In genomic region chr4:26859762-26860156, GRCh38 we compare ENCODE assay signal across 8 cellular contexts. TPM values are rescaled to one million over a fixed set of nuclear protein-coding genes. Genes with fewer than 3 reads are reported as not detected.
DNase-seq lines count a peak whose midpoint lies in the region; ATAC-seq and TF ChIP-seq lines count a peak whose summit lies in the region.

No MANE protein-coding gene starts in this region.

- TF ChIP-seq POLR2A in NB4 (IDR thresholded peaks at IDR 0.05; ENCODE audit: extremely low read depth, insufficient read length), result no peak

- no peaks in the 10 kb centered on the region for H3K9me2 ChIP-seq in neural cell (ENCODE audit: insufficient read depth, low read length)

- CTCF ChIA-PET in CD4-positive, alpha-beta T cell (lab: Charles Lee), result interaction anchor here (1.0 to 3.3 kb wide), 6 partner anchors 14 to 276 kb away, joined by 3 to 18 read pairs (median 5); partner anchors contain the start of gene TBC1D19

- intact Hi-C loops in CD4-positive, alpha-beta T cell (cut with DNase I, micrococcal nuclease), result loop anchor here (1.0 to 10.0 kb wide), 11 partner anchors 27 to 1547 kb away; partner anchors contain the start of genes TBC1D19 (in 2 of the 2), RBPJ (in 1 of the 2), SMIM20 (in 1 of the 2) and ZCCHC4 (in 1 of the 2)
- intact Hi-C loops in dendritic cell treated with granulocyte-macrophage colony-stimulating factor and Interleukin-4, amounts not matched to agents 40 ng/mL and 50 ng/mL, for 4 days (cut with micrococcal nuclease), result loop anchor here (5.0 to 10.0 kb wide), 4 partner anchors 43 to 148 kb away; no protein-coding TSS in a partner anchor

- peak overlapping the region; percentile 56 for H2AFZ ChIP-seq in neural cell (ENCODE audit: low read depth, low read length)

- H3K4me1 Mint-ChIP-seq in CD4-positive, alpha-beta T cell (ENCODE audit: low read depth), result peaks cover 57% of the 10 kb centered on the region
- peaks cover 50% of the 10 kb centered on the region for H3K4me1 Mint-ChIP-seq in dendritic cell treated with granulocyte-macrophage colony-stimulating factor and Interleukin-4, amounts not matched to agents 40 ng/mL and 50 ng/mL, for 4 days (ENCODE audit: low read depth)

- H3K27ac Mint-ChIP-seq in CD4-positive, alpha-beta T cell, result peak overlapping the region; percentile 95
- peak overlapping the region; percentile 94 for H3K27ac Mint-ChIP-seq in dendritic cell treated with granulocyte-macrophage colony-stimulating factor and Interleukin-4, amounts not matched to agents 40 ng/mL and 50 ng/mL, for 4 days

- no peak for ATAC-seq in CD4-positive, alpha-beta T cell (ENCODE audit: poor library complexity)
- ATAC-seq in HG03135 (IDR thresholded peaks at IDR 0.05; ENCODE audit: unreplicated experiment), result no peak

- H3K4me2 ChIP-seq in neural cell (ENCODE audit: low read length), result peak overlapping the region; percentile 92

- peak overlapping the region; percentile 95 for H3K27ac ChIP-seq in CD4-positive, alpha-beta T cell (ENCODE audit: low read depth, low read length)
- peak overlapping the region; percentile 59 for H3K27ac ChIP-seq in neural cell (ENCODE audit: low read length)

- TF ChIP-seq CTCF in CD4-positive, alpha-beta T cell (IDR thresholded peaks at IDR 0.05), result no peak
- TF ChIP-seq CTCF in NB4 (IDR thresholded peaks at IDR 0.05; ENCODE audit: low read depth, low read length) (no peak), neural cell (IDR thresholded peaks at IDR 0.05; ENCODE audit: poor library complexity, severe bottlenecking) (no peak)

- no peaks in the 10 kb centered on the region for H3K36me3 ChIP-seq in neural cell (ENCODE audit: insufficient read depth, low read length)

- no peaks in the 10 kb centered on the region for H3K27me3 Mint-ChIP-seq in CD4-positive, alpha-beta T cell
- H3K27me3 Mint-ChIP-seq in dendritic cell treated with granulocyte-macrophage colony-stimulating factor and Interleukin-4, amounts not matched to agents 40 ng/mL and 50 ng/mL, for 4 days, result no peaks in the 10 kb centered on the region

- no peaks in the 10 kb centered on the region for H3K9me3 ChIP-seq in CD4-positive, alpha-beta T cell (ENCODE audit: control insufficient read depth, low read length)
- no peaks in the 10 kb centered on the region for H3K9me3 ChIP-seq in neural cell (ENCODE audit: low read length)

- H3K4me3 ChIP-seq in NB4 (ENCODE audit: low read depth, low read length) (peak overlapping the region; percentile 74), neural cell (ENCODE audit: low read length) (peak overlapping the region; percentile 75)

- peak overlapping the region; percentile 99 for H3K4me3 Mint-ChIP-seq in CD4-positive, alpha-beta T cell
- peak overlapping the region; percentile 86 for H3K4me3 Mint-ChIP-seq in dendritic cell treated with granulocyte-macrophage colony-stimulating factor and Interleukin-4, amounts not matched to agents 40 ng/mL and 50 ng/mL, for 4 days

- H3K9me3 Mint-ChIP-seq in CD4-positive, alpha-beta T cell, result no peaks in the 10 kb centered on the region
- H3K9me3 Mint-ChIP-seq in dendritic cell treated with granulocyte-macrophage colony-stimulating factor and Interleukin-4, amounts not matched to agents 40 ng/mL and 50 ng/mL, for 4 days, result no peaks in the 10 kb centered on the region

- H3K36me3 Mint-ChIP-seq in CD4-positive, alpha-beta T cell (ENCODE audit: low read depth), result peaks cover 22% of the 10 kb centered on the region
- peaks cover 29% of the 10 kb centered on the region for H3K36me3 Mint-ChIP-seq in dendritic cell treated with granulocyte-macrophage colony-stimulating factor and Interleukin-4, amounts not matched to agents 40 ng/mL and 50 ng/mL, for 4 days (ENCODE audit: low read depth)

- peaks cover 23% of the 10 kb centered on the region for H3K79me2 ChIP-seq in neural cell (replicated peaks; ENCODE audit: insufficient read depth, low read length)

- H3K27me3 ChIP-seq in CD4-positive, alpha-beta T cell (ENCODE audit: control insufficient read depth, insufficient read depth, low read length), result no peaks in the 10 kb centered on the region
- no peaks in the 10 kb centered on the region for H3K27me3 ChIP-seq in neural cell (ENCODE audit: insufficient read depth, low read depth, low read length)

- no peaks in the 10 kb centered on the region for H3F3A ChIP-seq in neural cell (ENCODE audit: insufficient read depth, low read length, poor library complexity, severe bottlenecking)

- TF ChIP-seq EP300 in neural cell (conservative IDR thresholded peaks at IDR 0.05; ENCODE audit: poor library complexity, severe bottlenecking), result no peak

- DNase-seq in CD4-positive, alpha-beta T cell, result no peak
- no peak for DNase-seq in NB4 (ENCODE audit: low read depth)
- no peak for DNase-seq in middle frontal gyrus (ENCODE audit: extremely low spot score, low spot score)
- no peak for DNase-seq in mucosa of gallbladder (ENCODE audit: low spot score)
- DNase-seq in stimulated activated CD4-positive, alpha-beta T cell treated with anti-CD3 and anti-CD28 coated beads, Interleukin-2, amount 100 ng/mL, for 24 hours, result no peak

- H3K9ac ChIP-seq in neural cell (ENCODE audit: low read length), result peak overlapping the region; percentile 80

- TF ChIP-seq RAD21 in neural cell (conservative IDR thresholded peaks at IDR 0.05), result no peak

- no peaks in the 10 kb centered on the region for H4K20me1 ChIP-seq in neural cell (ENCODE audit: insufficient read depth)

- POLR2A ChIA-PET in CD4-positive, alpha-beta T cell (lab: Charles Lee), result interaction anchor here (0.8 to 3.9 kb wide), 11 partner anchors 9 to 401 kb away, joined by 3 to 274 read pairs (median 13); partner anchors contain the start of gene TBC1D19

TF ChIP-seq in neural cell, 6 proteins besides CTCF, POLR2A, EP300 and RAD21:
- TF ChIP-seq POLR2AphosphoS5 (IDR thresholded peaks at IDR 0.05), result no peak
- TF ChIP-seq EZH2 (IDR thresholded peaks at IDR 0.05; ENCODE audit: borderline replicate concordance, insufficient read depth, low read length, poor library complexity, severe bottlenecking), result no peak
- no peak for TF ChIP-seq SMC3 (conservative IDR thresholded peaks at IDR 0.05; ENCODE audit: poor library complexity)
- TF ChIP-seq MXI1 (conservative IDR thresholded peaks at IDR 0.05; ENCODE audit: poor library complexity, severe bottlenecking), result no peak
- no peak for TF ChIP-seq REST (IDR thresholded peaks at IDR 0.05; ENCODE audit: borderline replicate concordance)
- TF ChIP-seq TAF1 (IDR thresholded peaks at IDR 0.05; ENCODE audit: low read depth), result no peak
TF ChIP-seq in neural cell: peak in this region for 0.

RNA-seq across cellular contexts. Expression of gene STIM2, which starts 0.9 kb away (rescaled TPM):
- 10 to 100 TPM; 53.7 to 54.9 TPM for total RNA-seq in CD4-positive, alpha-beta T cell
- 16.9 and 25.3 TPM in 2 replicates for polyA plus RNA-seq in neural cell
- polyA minus RNA-seq in neural cell, result 33.7 and 37.7 TPM in 2 replicates
- 54.0 TPM for total RNA-seq in mucosa of gallbladder
